In the genomic region with DNA sequence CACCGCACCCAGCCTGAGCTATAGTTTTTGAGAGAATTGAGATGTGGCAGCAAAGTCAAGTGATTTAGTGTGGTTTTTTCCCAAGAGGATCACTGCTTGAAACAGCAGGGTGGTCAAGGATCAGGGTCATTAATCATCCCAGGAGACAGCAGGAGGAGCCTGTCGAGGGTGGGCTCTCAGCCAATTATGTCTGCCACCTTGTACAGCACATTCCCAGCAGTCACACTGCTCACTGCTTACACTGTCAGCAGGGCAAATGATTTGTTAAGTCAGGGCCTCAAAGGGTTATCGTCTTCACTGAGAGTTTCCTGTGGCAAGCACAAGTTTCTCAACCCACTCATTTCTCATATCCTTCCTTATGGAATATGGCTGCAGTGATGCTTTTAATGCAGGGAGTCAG, we compare ENCODE assay signal across 1 cellular context.
TF ChIP-seq lines count a peak whose summit lies in the region.

No MANE protein-coding gene starts in this region.

TF ChIP-seq in K562, 482 proteins besides CTCF, POLR2A, EP300 and RAD21:
- TF ChIP-seq, protein P1, sequence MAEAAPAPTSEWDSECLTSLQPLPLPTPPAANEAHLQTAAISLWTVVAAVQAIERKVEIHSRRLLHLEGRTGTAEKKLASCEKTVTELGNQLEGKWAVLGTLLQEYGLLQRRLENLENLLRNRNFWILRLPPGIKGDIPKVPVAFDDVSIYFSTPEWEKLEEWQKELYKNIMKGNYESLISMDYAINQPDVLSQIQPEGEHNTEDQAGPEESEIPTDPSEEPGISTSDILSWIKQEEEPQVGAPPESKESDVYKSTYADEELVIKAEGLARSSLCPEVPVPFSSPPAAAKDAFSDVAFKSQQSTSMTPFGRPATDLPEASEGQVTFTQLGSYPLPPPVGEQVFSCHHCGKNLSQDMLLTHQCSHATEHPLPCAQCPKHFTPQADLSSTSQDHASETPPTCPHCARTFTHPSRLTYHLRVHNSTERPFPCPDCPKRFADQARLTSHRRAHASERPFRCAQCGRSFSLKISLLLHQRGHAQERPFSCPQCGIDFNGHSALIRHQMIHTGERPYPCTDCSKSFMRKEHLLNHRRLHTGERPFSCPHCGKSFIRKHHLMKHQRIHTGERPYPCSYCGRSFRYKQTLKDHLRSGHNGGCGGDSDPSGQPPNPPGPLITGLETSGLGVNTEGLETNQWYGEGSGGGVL (CRISPR knock-in tag; IDR thresholded peaks at IDR 0.05): no peak
- TF ChIP-seq, protein P2, sequence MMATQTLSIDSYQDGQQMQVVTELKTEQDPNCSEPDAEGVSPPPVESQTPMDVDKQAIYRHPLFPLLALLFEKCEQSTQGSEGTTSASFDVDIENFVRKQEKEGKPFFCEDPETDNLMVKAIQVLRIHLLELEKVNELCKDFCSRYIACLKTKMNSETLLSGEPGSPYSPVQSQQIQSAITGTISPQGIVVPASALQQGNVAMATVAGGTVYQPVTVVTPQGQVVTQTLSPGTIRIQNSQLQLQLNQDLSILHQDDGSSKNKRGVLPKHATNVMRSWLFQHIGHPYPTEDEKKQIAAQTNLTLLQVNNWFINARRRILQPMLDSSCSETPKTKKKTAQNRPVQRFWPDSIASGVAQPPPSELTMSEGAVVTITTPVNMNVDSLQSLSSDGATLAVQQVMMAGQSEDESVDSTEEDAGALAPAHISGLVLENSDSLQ (IDR thresholded peaks at IDR 0.05): peak; percentile 92
- TF ChIP-seq, protein P3, sequence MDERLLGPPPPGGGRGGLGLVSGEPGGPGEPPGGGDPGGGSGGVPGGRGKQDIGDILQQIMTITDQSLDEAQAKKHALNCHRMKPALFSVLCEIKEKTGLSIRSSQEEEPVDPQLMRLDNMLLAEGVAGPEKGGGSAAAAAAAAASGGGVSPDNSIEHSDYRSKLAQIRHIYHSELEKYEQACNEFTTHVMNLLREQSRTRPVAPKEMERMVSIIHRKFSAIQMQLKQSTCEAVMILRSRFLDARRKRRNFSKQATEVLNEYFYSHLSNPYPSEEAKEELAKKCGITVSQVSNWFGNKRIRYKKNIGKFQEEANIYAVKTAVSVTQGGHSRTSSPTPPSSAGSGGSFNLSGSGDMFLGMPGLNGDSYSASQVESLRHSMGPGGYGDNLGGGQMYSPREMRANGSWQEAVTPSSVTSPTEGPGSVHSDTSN (CRISPR knock-in tag; IDR thresholded peaks at IDR 0.05; ENCODE audit: low read depth): no peak
- TF ChIP-seq, protein P3 (tag; conservative IDR thresholded peaks at IDR 0.05; ENCODE audit: low read depth): peak; percentile 91
- TF ChIP-seq, protein P4, sequence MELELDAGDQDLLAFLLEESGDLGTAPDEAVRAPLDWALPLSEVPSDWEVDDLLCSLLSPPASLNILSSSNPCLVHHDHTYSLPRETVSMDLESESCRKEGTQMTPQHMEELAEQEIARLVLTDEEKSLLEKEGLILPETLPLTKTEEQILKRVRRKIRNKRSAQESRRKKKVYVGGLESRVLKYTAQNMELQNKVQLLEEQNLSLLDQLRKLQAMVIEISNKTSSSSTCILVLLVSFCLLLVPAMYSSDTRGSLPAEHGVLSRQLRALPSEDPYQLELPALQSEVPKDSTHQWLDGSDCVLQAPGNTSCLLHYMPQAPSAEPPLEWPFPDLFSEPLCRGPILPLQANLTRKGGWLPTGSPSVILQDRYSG (tag; conservative IDR thresholded peaks at IDR 0.05; ENCODE audit: low read depth): no peak
- no peak for TF ChIP-seq MCM7 (IDR thresholded peaks at IDR 0.05)
- TF ChIP-seq, protein P5, sequence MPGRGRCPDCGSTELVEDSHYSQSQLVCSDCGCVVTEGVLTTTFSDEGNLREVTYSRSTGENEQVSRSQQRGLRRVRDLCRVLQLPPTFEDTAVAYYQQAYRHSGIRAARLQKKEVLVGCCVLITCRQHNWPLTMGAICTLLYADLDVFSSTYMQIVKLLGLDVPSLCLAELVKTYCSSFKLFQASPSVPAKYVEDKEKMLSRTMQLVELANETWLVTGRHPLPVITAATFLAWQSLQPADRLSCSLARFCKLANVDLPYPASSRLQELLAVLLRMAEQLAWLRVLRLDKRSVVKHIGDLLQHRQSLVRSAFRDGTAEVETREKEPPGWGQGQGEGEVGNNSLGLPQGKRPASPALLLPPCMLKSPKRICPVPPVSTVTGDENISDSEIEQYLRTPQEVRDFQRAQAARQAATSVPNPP (IDR thresholded peaks at IDR 0.05; ENCODE audit: borderline replicate concordance, insufficient read depth, insufficient read length): no peak
- no peak for TF ChIP-seq HMGN3 (IDR thresholded peaks at IDR 0.05; ENCODE audit: borderline replicate concordance, extremely low read depth, insufficient read length, low read depth, low read length)
- peak; percentile 81 for TF ChIP-seq MEIS2 (IDR thresholded peaks at IDR 0.05; ENCODE audit: partially characterized antibody)
- no peak for TF ChIP-seq ZNF431 (CRISPR knock-in tag; IDR thresholded peaks at IDR 0.05)
- no peak for TF ChIP-seq ZNF668 (CRISPR knock-in tag; IDR thresholded peaks at IDR 0.05)
- TF ChIP-seq RBM22 (IDR thresholded peaks at IDR 0.05; ENCODE audit: low read depth, low read length, poor library complexity, severe bottlenecking): no peak
- no peak for TF ChIP-seq NR2C1 (IDR thresholded peaks at IDR 0.05)
- TF ChIP-seq NR2C1 (tag; IDR thresholded peaks at IDR 0.05): no peak
TF ChIP-seq in K562: peak in this region for 3.
